In the genomic region with DNA sequence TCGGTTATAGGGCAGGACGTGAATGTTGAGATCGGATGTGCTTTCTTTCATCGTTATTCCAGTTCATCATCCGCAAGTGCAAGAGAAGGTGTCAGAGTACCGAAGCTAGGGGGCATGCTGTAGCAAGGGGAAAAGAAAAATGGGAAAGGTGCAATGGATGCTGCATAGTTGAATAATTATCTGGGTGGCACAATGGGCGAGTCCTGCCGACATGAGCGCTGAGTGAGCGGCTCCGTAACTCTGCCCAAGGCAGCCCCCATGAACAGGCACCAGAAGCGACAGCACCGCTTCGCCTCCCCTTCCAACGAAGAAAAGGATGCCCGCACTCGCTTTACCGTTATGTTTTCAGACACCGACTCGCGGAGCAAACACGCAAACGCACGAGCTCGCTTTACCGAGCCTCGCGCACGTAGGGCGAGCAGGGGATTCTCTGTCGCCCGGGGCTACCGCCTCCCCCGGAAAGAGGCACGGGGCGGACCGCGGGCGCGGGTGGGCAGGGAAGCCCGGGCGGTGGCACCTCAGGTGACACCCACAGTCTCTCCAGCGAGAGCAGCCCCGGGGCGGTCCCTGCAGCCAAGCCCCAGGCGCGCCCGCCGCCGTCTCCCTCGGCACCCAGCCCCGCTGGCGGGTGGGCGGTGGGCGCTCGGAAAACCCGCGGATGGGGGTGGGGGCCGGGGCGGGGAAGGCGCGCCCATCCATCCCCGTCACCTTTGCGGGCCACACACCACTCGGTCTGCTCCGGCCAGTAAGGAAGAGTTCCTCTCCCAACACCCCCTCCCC, we compare ENCODE assay signal across 8 cellular contexts.
DNase-seq lines count a peak whose midpoint lies in the region; ATAC-seq and TF ChIP-seq lines count a peak whose summit lies in the region.

No MANE protein-coding gene starts in this region.

- peak; percentile 81 for TF ChIP-seq CTCF in brain microvascular endothelial cell (IDR thresholded peaks at IDR 0.05; ENCODE audit: low read depth, low read length, missing control alignments)

- no peaks in the 10 kb centered on the region for H3K9me3 ChIP-seq in iPS-18a (ENCODE audit: control insufficient read depth, low read depth, low read length)

- H3K27ac ChIP-seq in brain microvascular endothelial cell = peak overlapping the region; percentile 95
- H3K27ac ChIP-seq in iPS-18a (ENCODE audit: low read length) = no peak overlapping the region

- H3K36me3 ChIP-seq in brain microvascular endothelial cell (replicated peaks) (no peaks in the 10 kb centered on the region), iPS-18a (ENCODE audit: control insufficient read depth, low read depth, low read length) (peaks cover 2% of the 10 kb centered on the region)

- DNase-seq in EH (ENCODE audit: low read depth) (peak; percentile 66), NCI-H2081 treated with DMSO at 0.1 percent for 48 hours (lab: John Stamatoyannopoulos, UW) (peak; percentile 2), UCSD-AML1 (lab: John Stamatoyannopoulos, UW; ENCODE audit: unreplicated experiment) (peak; percentile 60), brain microvascular endothelial cell (peak; percentile 49), skeletal muscle cell (ENCODE audit: low read depth) (peak; percentile 9), NK-92 (lab: John Stamatoyannopoulos, UW; ENCODE audit: unreplicated experiment) (no peak)

- H3K4me3 ChIP-seq in brain microvascular endothelial cell (ENCODE audit: low read depth, low read length) = peak overlapping the region; percentile 81
- peak overlapping the region; percentile 92 for H3K4me3 ChIP-seq in iPS-18a (ENCODE audit: low read length)
- H3K4me3 ChIP-seq in skeletal muscle cell (ENCODE audit: low read depth, low read length) = peak overlapping the region; percentile 88

- H3K4me1 ChIP-seq in iPS-18a (ENCODE audit: control insufficient read depth, low read depth, low read length) = peaks cover 10% of the 10 kb centered on the region

- peak; percentile 26 for ATAC-seq in HG02798 (IDR thresholded peaks at IDR 0.05; ENCODE audit: poor library complexity, unreplicated experiment)

- H3K27me3 ChIP-seq in brain microvascular endothelial cell (replicated peaks) (no peaks in the 10 kb centered on the region), iPS-18a (ENCODE audit: control insufficient read depth, insufficient read depth, low read length) (no peaks in the 10 kb centered on the region)

- in situ Hi-C loops in brain microvascular endothelial cell (cut with HindIII; ENCODE audit: low pct_ligation_motif_present, low sequenced_read_pairs) = no loop called here

- H3K9ac ChIP-seq in iPS-18a (ENCODE audit: low read length) = peak overlapping the region; percentile 84
